ENCODE assay signal across 8 cellular contexts in genomic region chr3:32684800-32685603, GRCh38. TPM values are rescaled to one million over a fixed set of nuclear protein-coding genes. Genes with fewer than 3 reads are reported as not detected.
DNase-seq lines count a peak whose midpoint lies in the region; ATAC-seq and TF ChIP-seq lines count a peak whose summit lies in the region.

Gene CNOT10 (plus strand): TSS chr3:32685188. CDS start chr3:32685461, 273 bp downstream.

- no TSS peak for BruUV-seq in Panc1 (replicated peaks; lab: Mats Ljungman, UMichigan)

- H3K9me3 ChIP-seq in Panc1 (ENCODE audit: control insufficient read depth, insufficient read depth, low read depth, low read length) (no peaks in the 10 kb centered on the region), esophagus (ENCODE audit: control insufficient read depth in 2 of 2, insufficient read depth in 1 of 2, low read depth in 1 of 2, low read length in 1 of 2) (no peaks in the 10 kb centered on the region), mucosa of stomach (ENCODE audit: control insufficient read depth, low read length) (no peaks in the 10 kb centered on the region)

- H3K27me3 ChIP-seq in KMS-11 (ENCODE audit: insufficient read depth, low read depth) (no peaks in the 10 kb centered on the region), Panc1 (ENCODE audit: control insufficient read depth, insufficient read depth, low read length) (no peaks in the 10 kb centered on the region), esophagus (ENCODE audit: control insufficient read depth in 1 of 2, insufficient read depth in 2 of 2, low read length in 2 of 2) (no peaks in the 10 kb centered on the region), mucosa of stomach (ENCODE audit: control insufficient read depth, insufficient read depth, low read length) (no peaks in the 10 kb centered on the region)

- in situ Hi-C loops in Panc1 (cut with HindIII; ENCODE audit: low pct_unique_long_range_greater_than_20kb, low sequenced_read_pairs), result no loop called here

- H3K4me3 ChIP-seq in KMS-11 (IDR thresholded peaks at IDR 0.05; ENCODE audit: insufficient read depth, low read depth, low read length), result peak within 1 kb of the TSS; percentile 87
- H3K4me3 ChIP-seq in Panc1 (ENCODE audit: low read depth in 2 of 2, low read length in 2 of 2), result peak within 1 kb of the TSS; percentile 71 to 93
- peak within 1 kb of the TSS; percentile 91 to 97 for H3K4me3 ChIP-seq in esophagus (ENCODE audit: low read depth in 1 of 2, low read length in 2 of 2)
- H3K4me3 ChIP-seq in mucosa of stomach (ENCODE audit: low read length), result peak within 1 kb of the TSS; percentile 75

- H3K4me1 ChIP-seq in KMS-11 (ENCODE audit: low read depth, poor library complexity, severe bottlenecking) (peaks cover 21% of the 10 kb centered on the region), Panc1 (ENCODE audit: control insufficient read depth, insufficient read depth, low read length) (peaks cover 7% of the 10 kb centered on the region), esophagus (ENCODE audit: control insufficient read depth in 2 of 2, insufficient read depth in 2 of 2, low read length in 1 of 2) (no peaks in the 10 kb centered on the region), mucosa of stomach (ENCODE audit: control insufficient read depth, insufficient read depth, low read length) (peaks cover 20% of the 10 kb centered on the region)

- H3K4me2 ChIP-seq in KMS-11, result peak within 1 kb of the TSS; percentile 93

- intact Hi-C loops in Panc1 (cut with micrococcal nuclease; ENCODE audit: unreplicated experiment), result no loop called here

- H3K79me2 ChIP-seq in KMS-11 (ENCODE audit: insufficient read depth, low read depth), result peaks cover 39% of the 10 kb centered on the region

- H3K27ac ChIP-seq in KMS-11 (peak within 1 kb of the TSS; percentile 38; the same call in 1 of the 2 replicates), Panc1 (ENCODE audit: low read length) (peak within 1 kb of the TSS; percentile 80), esophagus (ENCODE audit: low read depth in 2 of 2, low read length in 1 of 2) (peak within 1 kb of the TSS; percentile 88 to 94)

- 1% methylated on average over 66 of the region's 66 CpGs for WGBS in esophagus, 2 donors

- no peaks in the 10 kb centered on the region for H3K36me3 ChIP-seq in KMS-11 (ENCODE audit: insufficient read depth)
- H3K36me3 ChIP-seq in Panc1 (ENCODE audit: control insufficient read depth, insufficient read depth, low read length), result no peaks in the 10 kb centered on the region
- no peaks in the 10 kb centered on the region for H3K36me3 ChIP-seq in esophagus (ENCODE audit: control insufficient read depth in 2 of 2, insufficient read depth in 2 of 2, low read length in 1 of 2)
- no peaks in the 10 kb centered on the region for H3K36me3 ChIP-seq in mucosa of stomach (ENCODE audit: control insufficient read depth, insufficient read depth, low read length)

- H3K36me3 Mint-ChIP-seq in activated T-cell treated with anti-CD3 and anti-CD28 coated beads, Interleukin-2, amount 50 U/mL, for 4 hours (ENCODE audit: insufficient read depth), result peaks cover 7% of the 10 kb centered on the region

- peak; percentile 69 for DNase-seq in DMS79 treated with DMSO at 0.1 percent for 48 hours (lab: John Stamatoyannopoulos, UW)
- peak; percentile 66 for DNase-seq in Panc1 (ENCODE audit: low read depth, low spot score)
- peak; percentile 91 for DNase-seq in activated T-cell treated with anti-CD3 and anti-CD28 coated beads, Interleukin-2, amount 50 U/mL, for 4 hours
- DNase-seq in stimulated activated CD8-positive, alpha-beta memory T cell treated with anti-CD3 and anti-CD28 coated beads, Interleukin-7, amount 100 ng/mL, for 1 hour (ENCODE audit: low read depth in 2 of 2), result peak; percentile 91 to 93

- peak within 1 kb of the TSS; percentile 96 for H2AFZ ChIP-seq in KMS-11 (ENCODE audit: low read depth)

- no peaks in the 10 kb centered on the region for H3K27me3 Mint-ChIP-seq in activated T-cell treated with anti-CD3 and anti-CD28 coated beads, Interleukin-2, amount 50 U/mL, for 4 hours (ENCODE audit: low read depth)

- TF ChIP-seq CTCF in KMS-11 (conservative IDR thresholded peaks at IDR 0.05; ENCODE audit: low read depth, low read length) (no peak), Panc1 (IDR thresholded peaks at IDR 0.05) (no peak; the same call in 1 of the 2 replicates)

- no peaks in the 10 kb centered on the region for H3K9me3 Mint-ChIP-seq in activated T-cell treated with anti-CD3 and anti-CD28 coated beads, Interleukin-2, amount 50 U/mL, for 4 hours

- POLR2A ChIA-PET in Panc1 (lab: Charles Lee), result interaction anchor here (0.6 kb wide), 2 partner anchors 10 to 249 kb away, joined by 3 to 4 read pairs; no protein-coding TSS in a partner anchor

- CTCF ChIA-PET in Panc1 (lab: Charles Lee), result no interaction called here

- no peaks in the 10 kb centered on the region for H4K20me1 ChIP-seq in KMS-11 (ENCODE audit: insufficient read depth)

- peak within 1 kb of the TSS; percentile 94 for H3K4me3 Mint-ChIP-seq in activated T-cell treated with anti-CD3 and anti-CD28 coated beads, Interleukin-2, amount 50 U/mL, for 4 hours

- peak; percentile 97 for ATAC-seq in GM21737 (IDR thresholded peaks at IDR 0.05; ENCODE audit: unreplicated experiment)
- ATAC-seq in Panc1, result peak; percentile 100
- ATAC-seq in activated T-cell treated with anti-CD3 and anti-CD28 coated beads, Interleukin-2, amount 50 U/mL, for 4 hours, result peak; percentile 98

- H3K4me1 Mint-ChIP-seq in activated T-cell treated with anti-CD3 and anti-CD28 coated beads, Interleukin-2, amount 50 U/mL, for 4 hours (ENCODE audit: low read depth), result peaks cover 32% of the 10 kb centered on the region

- H3K9ac ChIP-seq in KMS-11, result peak within 1 kb of the TSS; percentile 55
- H3K9ac ChIP-seq in mucosa of stomach (ENCODE audit: low read length), result peak within 1 kb of the TSS; percentile 78

RNA-seq across cellular contexts. Expression of gene CNOT10, which starts in this region (rescaled TPM):
- total RNA-seq in Panc1 (2021; ENCODE audit: unreplicated experiment), result 26.1 TPM
- polyA plus RNA-seq in Panc1 (2012; ENCODE audit: insufficient read length), result 13.4 TPM
- 10 to 100 TPM; 48.3 to 50.1 (median 48.6) TPM for total RNA-seq in activated T-cell treated with anti-CD3 and anti-CD28 coated beads, Interleukin-2, amount 50 U/mL, for 4 hours
- 10 to 100 TPM; 11.7 to 12.8 TPM for polyA plus RNA-seq in esophagus

Comparison
In these comparisons a context has a peak if more than half of its experiments do, and no peak if none do; other contexts are left out.
1. Peak in every context shown above with its lines: DNase-seq, ATAC-seq, H3K4me3 ChIP-seq and H3K27ac ChIP-seq.
2. H3K27ac ChIP-seq: peak in every context shown above with its lines; median percentile 91 in esophagus; 80 in Panc1; 38 in KMS-11.